ENCODE assay signal across 12 cellular contexts in the genomic region with DNA sequence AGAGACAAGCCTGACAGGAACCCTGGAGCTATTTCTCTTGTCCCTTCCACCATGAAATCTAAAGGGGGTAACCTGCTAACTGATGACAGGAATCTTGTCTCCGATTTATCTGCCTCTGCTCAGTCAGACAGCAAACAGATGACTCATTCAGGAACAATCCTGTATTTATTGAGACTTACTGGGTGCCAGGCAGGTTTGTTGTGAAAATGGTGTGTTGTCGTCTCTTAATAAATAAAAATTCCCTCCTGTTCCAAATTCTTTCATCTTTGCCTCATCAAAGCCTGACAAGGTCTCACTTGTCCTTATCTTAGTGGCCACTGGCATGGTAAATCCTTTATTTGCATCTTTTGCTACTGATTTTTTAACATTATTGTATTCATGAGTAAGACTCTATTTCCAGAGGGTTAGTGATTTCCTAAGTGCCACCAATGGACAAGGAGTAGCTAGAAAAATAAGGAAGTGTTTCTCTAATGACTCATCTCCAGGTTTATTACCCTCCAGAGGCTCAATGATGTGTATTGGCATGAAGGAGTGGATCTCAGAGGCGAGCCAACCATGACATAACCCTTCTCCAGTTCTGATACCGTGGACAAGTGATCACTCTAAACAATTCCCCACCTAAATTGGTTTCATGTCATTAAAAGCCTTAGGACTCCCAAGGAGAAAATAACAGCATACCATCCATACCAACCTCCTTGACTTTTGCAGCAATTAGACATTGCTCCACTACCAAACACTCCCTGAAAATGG.
DNase-seq lines count a peak whose midpoint lies in the region; ATAC-seq and TF ChIP-seq lines count a peak whose summit lies in the region.
"Had no signal": no experiment of that assay in that cellular context is flagged by ENCODE, and none has a peak within 500 bp of the region (broad histone marks: within the 10 kb centered on the region; RNA-seq: fewer than 3 reads in every experiment).

No MANE protein-coding gene starts in this region.

- peak overlapping the region; percentile 34 for H3K27ac ChIP-seq in cardiac muscle cell
- H3K27ac ChIP-seq in SJSA1 = peak overlapping the region; percentile 98
- peak overlapping the region; percentile 6 for H3K27ac ChIP-seq in vagina
- H3K27ac ChIP-seq: BLaER1 had no signal

- TF ChIP-seq CTCF in cardiac muscle cell (IDR thresholded peaks at IDR 0.05; ENCODE audit: low read depth, low read length) (no peak), vagina (IDR thresholded peaks at IDR 0.05) (no peak)

- no peak for ATAC-seq in GM21447 (IDR thresholded peaks at IDR 0.05; ENCODE audit: unreplicated experiment)
- no peak for ATAC-seq in HG03139 (IDR thresholded peaks at IDR 0.05; ENCODE audit: unreplicated experiment)

- no peak for TF ChIP-seq POLR2A in vagina (IDR thresholded peaks at IDR 0.05)

- H3K9me3 ChIP-seq in cardiac muscle cell (ENCODE audit: low read depth) (no peaks in the 10 kb centered on the region), SJSA1 (replicated peaks) (no peaks in the 10 kb centered on the region), vagina (no peaks in the 10 kb centered on the region)
- H3K9me3 ChIP-seq: BLaER1 had no signal

- no peak for DNase-seq in cardiac muscle cell (ENCODE audit: low read depth in 1 of 2, low spot score in 1 of 2)
- DNase-seq in cardiac septum (ENCODE audit: low spot score) = no peak
- DNase-seq in SJSA1 (ENCODE audit: low read depth in 1 of 2, low spot score in 2 of 2) = peak; percentile 83 to 98
- peak; percentile 99 for DNase-seq in kidney glomerular epithelial cell (lab: John Stamatoyannopoulos, UW)
- peak in 1 of 2 donors; percentile 52 for DNase-seq in vagina (ENCODE audit: extremely low spot score in 2 of 2)
- no peak for DNase-seq in NCI-H1105 (lab: John Stamatoyannopoulos, UW)
- DNase-seq: activated gamma-delta T cell, posterior cingulate gyrus, RPMI8226 had no signal

- H3K4me1 ChIP-seq in cardiac muscle cell (ENCODE audit: low read depth) (peaks cover 14% of the 10 kb centered on the region), SJSA1 (replicated peaks) (peaks cover 62% of the 10 kb centered on the region), vagina (peaks cover 29% of the 10 kb centered on the region)
- H3K4me1 ChIP-seq: BLaER1 had no signal

- H3K4me3 ChIP-seq in cardiac muscle cell (no peak overlapping the region), SJSA1 (no peak overlapping the region), vagina (no peak overlapping the region)
- H3K4me3 ChIP-seq: BLaER1 had no signal

- H3K36me3 ChIP-seq in cardiac muscle cell (no peaks in the 10 kb centered on the region), SJSA1 (no peaks in the 10 kb centered on the region), vagina (no peaks in the 10 kb centered on the region)
- H3K36me3 ChIP-seq: BLaER1 had no signal

- intact Hi-C loops in cardiac septum (cut with DNase I) (no loop called here), vagina (cut with DNase I) (no loop called here)

- H3K27me3 ChIP-seq in cardiac muscle cell = no peaks in the 10 kb centered on the region
- H3K27me3 ChIP-seq in SJSA1 (replicated peaks) = no peaks in the 10 kb centered on the region
- no peaks in the 10 kb centered on the region for H3K27me3 ChIP-seq in vagina
- H3K27me3 ChIP-seq: BLaER1 had no signal

Comparison
In these comparisons a context has a peak if more than half of its experiments do, and no peak if none do; other contexts are left out.
1. DNase-seq: peak in SJSA1 (2 of 2) and kidney glomerular epithelial cell (single experiment); none in cardiac muscle cell (0 of 2), cardiac septum (single experiment) and NCI-H1105 (single experiment).
2. H3K27ac ChIP-seq: peak in every context shown above with its lines; median percentile 98 in SJSA1; 34 in cardiac muscle cell; 6 in vagina.